In the genomic region with DNA sequence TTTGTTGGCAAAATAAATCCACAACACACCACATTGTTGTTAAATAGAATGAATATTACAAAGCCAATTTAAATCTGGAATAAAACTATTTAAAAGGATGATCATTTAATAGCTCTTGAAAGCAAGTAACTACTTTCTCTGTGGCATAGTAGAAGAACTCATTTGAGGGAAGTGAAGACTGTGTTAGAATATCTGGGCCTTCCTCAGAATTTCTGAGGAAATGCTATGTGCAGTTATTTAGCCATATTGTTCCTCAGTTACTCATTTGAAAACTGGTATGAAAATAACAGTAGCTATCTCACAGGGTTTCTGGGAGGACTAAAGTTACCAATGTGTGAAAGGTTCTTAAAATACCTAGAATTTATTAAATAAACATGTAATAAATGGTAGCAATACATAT, we compare ENCODE assay signal across 37 cellular contexts.
"Had no signal": no experiment of that assay in that cellular context is flagged by ENCODE, and none has a peak within 500 bp of the region (broad histone marks: within the 10 kb centered on the region; RNA-seq: fewer than 3 reads in every experiment).

No MANE protein-coding gene starts in this region.

- H3K36me3 ChIP-seq: ascending aorta, cardiac muscle cell, WERI-Rb-1 had no signal

- H3K9me3 Mint-ChIP-seq: activated CD4-positive, alpha-beta memory T cell treated with anti-CD3 and anti-CD28 coated beads, Interleukin-2, amount 10 ng/mL, durations not matched to agents 7 days and 5 days; activated naive CD4-positive, alpha-beta T cell treated with anti-CD3 and anti-CD28 coated beads, Interleukin-2, amount 50 U/mL, for 24 hours; activated naive CD8-positive, alpha-beta T cell treated with anti-CD3 and anti-CD28 coated beads, Interleukin-2, amount 10 ng/mL, durations not matched to agents 7 days and 5 days; activated T-cell treated with anti-CD3 and anti-CD28 coated beads, Interleukin-2, amount 50 U/mL, for 24 hours; central memory CD8-positive, alpha-beta T cell had no signal

- DNase-seq: activated CD4-positive, alpha-beta memory T cell treated with anti-CD3 and anti-CD28 coated beads, Interleukin-2, amount 10 ng/mL, durations not matched to agents 7 days and 5 days; activated CD4-positive, alpha-beta T cell treated with anti-CD3 and anti-CD28 coated beads for 1 hour; activated CD4-positive, alpha-beta T cell treated with anti-CD3 and anti-CD28 coated beads for 36 hours; activated CD4-positive, alpha-beta T cell treated with anti-CD3 and anti-CD28 coated beads for 48 hours; activated CD4-positive, alpha-beta T cell treated with anti-CD3 and anti-CD28 coated beads, Interleukin-2, amount 10 ng/mL, durations not matched to agents 7 days and 5 days; activated CD4-positive, alpha-beta T cell treated with anti-CD3 and anti-CD28 coated beads, Interleukin-2, amount 50 U/mL, for 48 hours; activated CD4-positive, CD25-positive, alpha-beta regulatory T cell; activated CD8-positive, alpha-beta memory T cell treated with anti-CD3 and anti-CD28 coated beads for 24 hours; activated CD8-positive, alpha-beta memory T cell treated with anti-CD3 and anti-CD28 coated beads, Interleukin-2, amount 10 ng/mL, durations not matched to agents 7 days and 5 days; activated CD8-positive, alpha-beta memory T cell treated with anti-CD3 and anti-CD28 coated beads, Interleukin-2, amount 50 U/mL, for 48 hours; activated CD8-positive, alpha-beta T cell treated with anti-CD3 and anti-CD28 coated beads, Interleukin-2, amount 10 ng/mL, durations not matched to agents 7 days and 5 days; activated effector memory CD4-positive, alpha-beta T cell treated with Interleukin-2 at 50 U/mL for 16 hours; activated gamma-delta T cell; activated naive CD4-positive, alpha-beta T cell treated with anti-CD3 and anti-CD28 coated beads, Interleukin-2, amount 10 ng/mL, durations not matched to agents 7 days and 5 days; activated naive CD4-positive, alpha-beta T cell treated with Interleukin-2 at 50 U/mL for 16 hours; activated naive CD8-positive, alpha-beta T cell treated with anti-CD3 and anti-CD28 coated beads, Interleukin-2, amount 10 ng/mL, durations not matched to agents 7 days and 5 days; activated naive CD8-positive, alpha-beta T cell treated with anti-CD3 and anti-CD28 coated beads, Interleukin-2, amount 50 U/mL, for 24 hours; activated T-cell treated with anti-CD3 and anti-CD28 coated beads, Interleukin-2, amount 50 U/mL, for 24 hours; activated T-cell treated with anti-CD3 and anti-CD28 coated beads, Interleukin-2, amount 50 U/mL, for 48 hours; amygdala; anterior cingulate cortex; caudate nucleus; cerebellar nuclear complex; T-helper 1 cell; T-helper 9 cell; WERI-Rb-1 had no signal

- ATAC-seq: activated CD4-positive, alpha-beta T cell treated with anti-CD3 and anti-CD28 coated beads for 36 hours; activated CD4-positive, CD25-positive, alpha-beta regulatory T cell treated with anti-CD3 and anti-CD28 coated beads, Interleukin-2, amount 50 U/mL, for 24 hours; activated CD8-positive, alpha-beta memory T cell treated with anti-CD3 and anti-CD28 coated beads, Interleukin-2, amount 10 ng/mL, durations not matched to agents 7 days and 5 days; activated CD8-positive, alpha-beta T cell treated with anti-CD3 and anti-CD28 coated beads, Interleukin-2, amount 10 ng/mL, durations not matched to agents 7 days and 5 days; activated naive CD8-positive, alpha-beta T cell treated with anti-CD3 and anti-CD28 coated beads, Interleukin-2, amount 50 U/mL, for 24 hours; WTC11 had no signal

- H3K4me1 ChIP-seq: ascending aorta had no signal

- H3K4me3 Mint-ChIP-seq: activated CD4-positive, alpha-beta memory T cell treated with anti-CD3 and anti-CD28 coated beads, Interleukin-2, amount 10 ng/mL, durations not matched to agents 7 days and 5 days; activated CD4-positive, alpha-beta T cell treated with anti-CD3 and anti-CD28 coated beads for 36 hours; activated CD4-positive, alpha-beta T cell treated with anti-CD3 and anti-CD28 coated beads, Interleukin-2, amount 10 ng/mL, durations not matched to agents 7 days and 5 days; activated CD8-positive, alpha-beta memory T cell treated with anti-CD3 and anti-CD28 coated beads, Interleukin-2, amount 10 ng/mL, durations not matched to agents 7 days and 5 days; activated CD8-positive, alpha-beta T cell treated with anti-CD3 and anti-CD28 coated beads, Interleukin-2, amount 10 ng/mL, durations not matched to agents 7 days and 5 days; activated naive CD4-positive, alpha-beta T cell treated with anti-CD3 and anti-CD28 coated beads, Interleukin-2, amount 10 ng/mL, durations not matched to agents 7 days and 5 days; activated naive CD4-positive, alpha-beta T cell treated with anti-CD3 and anti-CD28 coated beads, Interleukin-2, amount 50 U/mL, for 24 hours; activated naive CD8-positive, alpha-beta T cell; activated naive CD8-positive, alpha-beta T cell treated with anti-CD3 and anti-CD28 coated beads, Interleukin-2, amount 10 ng/mL, durations not matched to agents 7 days and 5 days; activated naive CD8-positive, alpha-beta T cell treated with anti-CD3 and anti-CD28 coated beads, Interleukin-2, amount 50 U/mL, for 24 hours; activated T-cell treated with anti-CD3 and anti-CD28 coated beads, Interleukin-2, amount 50 U/mL, for 24 hours; brain; central memory CD8-positive, alpha-beta T cell; T-helper 1 cell treated with Interleukin-12 subunit alpha and Interleukin-12 subunit beta and Interleukin-4 antibody, amounts not matched to agents 30 μg/mL and 1 μg/mL, for 36 hours; T-helper 2 cell treated with Interferon-gamma antibody and Interleukin-4, amounts not matched to agents 5 μg/mL and 100 μg/mL, for 36 hours; WTC11 had no signal

- H3K4me1 Mint-ChIP-seq: activated CD4-positive, alpha-beta memory T cell treated with anti-CD3 and anti-CD28 coated beads, Interleukin-2, amount 10 ng/mL, durations not matched to agents 7 days and 5 days; activated CD4-positive, alpha-beta T cell treated with anti-CD3 and anti-CD28 coated beads for 36 hours; activated CD4-positive, alpha-beta T cell treated with anti-CD3 and anti-CD28 coated beads, Interleukin-2, amount 10 ng/mL, durations not matched to agents 7 days and 5 days; activated CD8-positive, alpha-beta memory T cell treated with anti-CD3 and anti-CD28 coated beads, Interleukin-2, amount 10 ng/mL, durations not matched to agents 7 days and 5 days; activated naive CD4-positive, alpha-beta T cell treated with anti-CD3 and anti-CD28 coated beads, Interleukin-2, amount 10 ng/mL, durations not matched to agents 7 days and 5 days; activated naive CD4-positive, alpha-beta T cell treated with anti-CD3 and anti-CD28 coated beads, Interleukin-2, amount 50 U/mL, for 24 hours; activated naive CD8-positive, alpha-beta T cell treated with anti-CD3 and anti-CD28 coated beads, Interleukin-2, amount 10 ng/mL, durations not matched to agents 7 days and 5 days; activated naive CD8-positive, alpha-beta T cell treated with anti-CD3 and anti-CD28 coated beads, Interleukin-2, amount 50 U/mL, for 24 hours; brain; central memory CD8-positive, alpha-beta T cell had no signal

- H3K4me3 ChIP-seq: ascending aorta, cardiac muscle cell had no signal

- H3K27ac ChIP-seq: ascending aorta, cardiac muscle cell, WERI-Rb-1 had no signal

- H3K27me3 Mint-ChIP-seq: activated CD4-positive, alpha-beta memory T cell treated with anti-CD3 and anti-CD28 coated beads, Interleukin-2, amount 10 ng/mL, durations not matched to agents 7 days and 5 days; activated CD4-positive, alpha-beta T cell treated with anti-CD3 and anti-CD28 coated beads for 36 hours; activated CD4-positive, alpha-beta T cell treated with anti-CD3 and anti-CD28 coated beads, Interleukin-2, amount 10 ng/mL, durations not matched to agents 7 days and 5 days; activated CD8-positive, alpha-beta memory T cell treated with anti-CD3 and anti-CD28 coated beads, Interleukin-2, amount 10 ng/mL, durations not matched to agents 7 days and 5 days; activated naive CD4-positive, alpha-beta T cell treated with anti-CD3 and anti-CD28 coated beads, Interleukin-2, amount 10 ng/mL, durations not matched to agents 7 days and 5 days; activated naive CD8-positive, alpha-beta T cell treated with anti-CD3 and anti-CD28 coated beads, Interleukin-2, amount 10 ng/mL, durations not matched to agents 7 days and 5 days; activated naive CD8-positive, alpha-beta T cell treated with anti-CD3 and anti-CD28 coated beads, Interleukin-2, amount 50 U/mL, for 24 hours; activated T-cell treated with anti-CD3 and anti-CD28 coated beads, Interleukin-2, amount 50 U/mL, for 24 hours; central memory CD8-positive, alpha-beta T cell had no signal

- H3K9me3 ChIP-seq: ascending aorta had no signal

- H3K36me3 Mint-ChIP-seq: activated CD8-positive, alpha-beta memory T cell treated with anti-CD3 and anti-CD28 coated beads, Interleukin-2, amount 10 ng/mL, durations not matched to agents 7 days and 5 days; activated naive CD4-positive, alpha-beta T cell treated with anti-CD3 and anti-CD28 coated beads, Interleukin-2, amount 10 ng/mL, durations not matched to agents 7 days and 5 days; activated naive CD4-positive, alpha-beta T cell treated with anti-CD3 and anti-CD28 coated beads, Interleukin-2, amount 50 U/mL, for 24 hours; activated naive CD8-positive, alpha-beta T cell; activated naive CD8-positive, alpha-beta T cell treated with anti-CD3 and anti-CD28 coated beads, Interleukin-2, amount 10 ng/mL, durations not matched to agents 7 days and 5 days; brain had no signal

- H3K27ac Mint-ChIP-seq: activated CD4-positive, alpha-beta memory T cell treated with anti-CD3 and anti-CD28 coated beads, Interleukin-2, amount 10 ng/mL, durations not matched to agents 7 days and 5 days; activated CD4-positive, alpha-beta T cell treated with anti-CD3 and anti-CD28 coated beads for 36 hours; activated CD4-positive, alpha-beta T cell treated with anti-CD3 and anti-CD28 coated beads, Interleukin-2, amount 10 ng/mL, durations not matched to agents 7 days and 5 days; activated CD8-positive, alpha-beta memory T cell treated with anti-CD3 and anti-CD28 coated beads, Interleukin-2, amount 10 ng/mL, durations not matched to agents 7 days and 5 days; activated CD8-positive, alpha-beta T cell treated with anti-CD3 and anti-CD28 coated beads, Interleukin-2, amount 10 ng/mL, durations not matched to agents 7 days and 5 days; activated naive CD4-positive, alpha-beta T cell treated with anti-CD3 and anti-CD28 coated beads, Interleukin-2, amount 10 ng/mL, durations not matched to agents 7 days and 5 days; activated naive CD4-positive, alpha-beta T cell treated with anti-CD3 and anti-CD28 coated beads, Interleukin-2, amount 50 U/mL, for 24 hours; activated naive CD8-positive, alpha-beta T cell; activated naive CD8-positive, alpha-beta T cell treated with anti-CD3 and anti-CD28 coated beads, Interleukin-2, amount 10 ng/mL, durations not matched to agents 7 days and 5 days; activated naive CD8-positive, alpha-beta T cell treated with anti-CD3 and anti-CD28 coated beads, Interleukin-2, amount 50 U/mL, for 24 hours; activated T-cell treated with anti-CD3 and anti-CD28 coated beads, Interleukin-2, amount 50 U/mL, for 24 hours; activated T-helper 2 cell treated with anti-CD3 and anti-CD28 coated beads, Interferon-gamma antibody, Interleukin-2, Interleukin-4, amounts not matched to agents 10 μg/mL and 5 μg/mL and 100 μg/mL, durations not matched to agents 14 hours and 24 hours and 36 hours; brain; T-helper 1 cell treated with Interleukin-12 subunit alpha and Interleukin-12 subunit beta and Interleukin-4 antibody, amounts not matched to agents 30 μg/mL and 1 μg/mL, for 36 hours; T-helper 2 cell treated with Interferon-gamma antibody and Interleukin-4, amounts not matched to agents 5 μg/mL and 100 μg/mL, for 36 hours; WTC11 had no signal

- H3K27me3 ChIP-seq: ascending aorta, cardiac muscle cell had no signal
